Comparison of ENCODE assay signal across 21 cellular contexts in the genomic region with DNA sequence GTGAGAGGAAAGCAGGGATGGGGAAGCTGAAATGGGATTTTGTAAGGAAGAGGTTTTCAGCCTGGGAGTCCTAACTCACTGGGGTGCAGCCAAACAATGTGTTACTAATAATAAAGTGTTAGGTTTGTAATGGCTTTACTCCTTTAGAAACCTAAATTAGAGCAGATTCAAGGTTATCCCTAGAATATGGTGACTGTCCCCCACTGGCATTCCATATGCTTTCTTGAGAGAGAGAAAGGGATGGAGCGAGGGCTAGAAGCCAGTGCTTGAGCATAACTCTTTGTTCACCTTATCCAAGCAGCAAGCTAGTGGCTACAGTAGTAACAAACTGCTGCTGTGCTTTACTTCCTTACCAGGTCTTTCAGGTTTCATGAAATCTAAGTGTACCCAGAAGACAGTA.
"Had no signal": no experiment of that assay in that cellular context is flagged by ENCODE, and none has a peak within 500 bp of the region (broad histone marks: within the 10 kb centered on the region; RNA-seq: fewer than 3 reads in every experiment).

No MANE protein-coding gene starts in this region.

- H3K27me3 ChIP-seq: gastrocnemius medialis, sigmoid colon, spleen, transverse colon, vagina had no signal

- H3K27ac Mint-ChIP-seq: effector memory CD8-positive, alpha-beta T cell; natural killer cell; stimulated activated memory B cell treated with anti-CD40 and anti-IgM and Interleukin-4, amounts not matched to agents 10 μg/mL and 1 μg/mL and 100 μg/mL, for 72 hours; stimulated activated naive CD8-positive, alpha-beta T cell treated with anti-CD3 and anti-CD28 coated beads, Interleukin-15, Interleukin-2, amounts not matched to agents 100 ng/mL and 50 ng/mL, for 24 hours had no signal

- ATAC-seq: effector memory CD8-positive, alpha-beta T cell; gastrocnemius medialis; left ventricle myocardium superior; lower lobe of right lung; natural killer cell; psoas muscle; right cardiac atrium; stimulated activated memory B cell treated with anti-CD40 and anti-IgM and Interleukin-4, amounts not matched to agents 10 μg/mL and 1 μg/mL and 100 μg/mL, for 72 hours had no signal

- H3K9me3 Mint-ChIP-seq: effector memory CD8-positive, alpha-beta T cell; natural killer cell; stimulated activated memory B cell treated with anti-CD40 and anti-IgM and Interleukin-4, amounts not matched to agents 10 μg/mL and 1 μg/mL and 100 μg/mL, for 72 hours; stimulated activated naive CD8-positive, alpha-beta T cell treated with anti-CD3 and anti-CD28 coated beads, Interleukin-15, Interleukin-2, amounts not matched to agents 100 ng/mL and 50 ng/mL, for 24 hours had no signal

- H3K4me3 ChIP-seq: gastrocnemius medialis, lower lobe of right lung, psoas muscle, sigmoid colon, spleen, thoracic aorta, transverse colon, vagina had no signal

- H3K9me3 ChIP-seq: gastrocnemius medialis, lower lobe of right lung, psoas muscle, sigmoid colon, spleen, thoracic aorta, transverse colon, vagina had no signal

- DNase-seq: cortex of kidney; effector memory CD8-positive, alpha-beta T cell; erythroblast; foreskin fibroblast; gastrocnemius medialis; head of caudate nucleus; left ventricle myocardium superior; lower lobe of right lung; natural killer cell; occipital lobe; posterior cingulate gyrus; psoas muscle; right cardiac atrium; sigmoid colon; spleen; stimulated activated CD4-positive, alpha-beta T cell treated with anti-CD3 and anti-CD28 coated beads, Interleukin-4, amount 100 ng/mL, for 4 hours; transverse colon had no signal

- H3K4me3 Mint-ChIP-seq: effector memory CD8-positive, alpha-beta T cell; natural killer cell; stimulated activated memory B cell treated with anti-CD40 and anti-IgM and Interleukin-4, amounts not matched to agents 10 μg/mL and 1 μg/mL and 100 μg/mL, for 72 hours; stimulated activated naive CD8-positive, alpha-beta T cell treated with anti-CD3 and anti-CD28 coated beads, Interleukin-15, Interleukin-2, amounts not matched to agents 100 ng/mL and 50 ng/mL, for 24 hours had no signal

- H3K27ac ChIP-seq: gastrocnemius medialis, lower lobe of right lung, psoas muscle, sigmoid colon, spleen, thoracic aorta, transverse colon, vagina had no signal

- H3K36me3 Mint-ChIP-seq: natural killer cell; stimulated activated memory B cell treated with anti-CD40 and anti-IgM and Interleukin-4, amounts not matched to agents 10 μg/mL and 1 μg/mL and 100 μg/mL, for 72 hours had no signal

- H3K4me1 Mint-ChIP-seq: natural killer cell; stimulated activated memory B cell treated with anti-CD40 and anti-IgM and Interleukin-4, amounts not matched to agents 10 μg/mL and 1 μg/mL and 100 μg/mL, for 72 hours had no signal

- H3K4me1 ChIP-seq: gastrocnemius medialis, lower lobe of right lung, psoas muscle, sigmoid colon, spleen, transverse colon, vagina had no signal

- H3K36me3 ChIP-seq: gastrocnemius medialis, lower lobe of right lung, sigmoid colon, spleen, thoracic aorta, transverse colon, vagina had no signal
